Comparison of ENCODE assay signal across 24 cellular contexts in genomic region chr17:7094661-7095064, GRCh38. TPM values are rescaled to one million over a fixed set of nuclear protein-coding genes. Genes with fewer than 3 reads are reported as not detected.
DNase-seq lines count a peak whose midpoint lies in the region; ATAC-seq and TF ChIP-seq lines count a peak whose summit lies in the region.
"Had no signal": no experiment of that assay in that cellular context is flagged by ENCODE, and none has a peak within 500 bp of the region (broad histone marks: within the 10 kb centered on the region; RNA-seq: fewer than 3 reads in every experiment).

No MANE protein-coding gene starts in this region.

- H3K36me3 ChIP-seq in PC-9 (ENCODE audit: low read depth) (no peaks in the 10 kb centered on the region), right lobe of liver (peaks cover 0 to 6% (median 0%) of the 10 kb centered on the region in 4 donors), OCI-LY7 (ENCODE audit: insufficient read depth, low read length) (no peaks in the 10 kb centered on the region), hepatocyte (replicated peaks; ENCODE audit: insufficient read depth, low read depth) (no peaks in the 10 kb centered on the region)
- H3K36me3 ChIP-seq: gastroesophageal sphincter, spleen had no signal

- intact Hi-C loops in Calu3 (cut with micrococcal nuclease; ENCODE audit: unreplicated experiment) (no loop called here), PC-9 (cut with micrococcal nuclease; ENCODE audit: unreplicated experiment) (no loop called here), right lobe of liver (cut with DNase I) (no loop called here), OCI-LY7 (cut with micrococcal nuclease; ENCODE audit: unreplicated experiment) (loop anchor here (5.0 kb wide), 1 partner anchor 38 kb away; no protein-coding TSS in a partner anchor)

- TF ChIP-seq POLR2A in right lobe of liver (IDR thresholded peaks at IDR 0.05) (no peak), erythroblast (IDR thresholded peaks at IDR 0.05; ENCODE audit: low read length) (no peak)

- WGBS in right lobe of liver (ENCODE audit: insufficient coverage, low coverage, low lambda C conversion rate, missing lambda C conversion rate), result 95% methylated on average over 4 of the region's 10 CpGs
- 84% methylated on average over 10 of the region's 10 CpGs for WGBS in hepatocyte (ENCODE audit: low lambda C conversion rate, missing lambda C conversion rate)

- DNase-seq in Calu3, result no peak
- DNase-seq in PC-9, result no peak
- DNase-seq in right lobe of liver, result peak in 1 of 3 donors; percentile 31
- DNase-seq in stimulated activated naive B cell treated with anti-CD40 and anti-IgM and Interleukin-4, amounts not matched to agents 10 μg/mL and 1 μg/mL and 100 μg/mL, for 72 hours, result no peak
- no peak for DNase-seq in erythroblast (lab: John Stamatoyannopoulos, UW)
- no peak for DNase-seq in OCI-LY7 (ENCODE audit: low spot score)
- DNase-seq in hepatocyte (ENCODE audit: low spot score), result no peak
- DNase-seq: activated CD4-positive, alpha-beta T cell treated with anti-CD3 and anti-CD28 coated beads for 48 hours; activated naive CD8-positive, alpha-beta T cell treated with anti-CD3 and anti-CD28 coated beads, Interleukin-2, amount 50 U/mL, for 24 hours; activated T-cell treated with anti-CD3 and anti-CD28 coated beads, Interleukin-2, amount 50 U/mL, for 1 hour; CD4-positive, alpha-beta memory T cell; DMS 273 treated with DMSO at 0.1 percent for 48 hours; dorsolateral prefrontal cortex; hippocampal formation; left cardiac atrium; NCI-H2029 treated with DMSO at 0.1 percent for 48 hours; retina; spleen had no signal

- H2AFZ ChIP-seq in PC-9 (0 out of 2 replicates have a peak overlapping the region, but pooled peaks have one; percentile 68), OCI-LY7 (ENCODE audit: low read length) (no peak overlapping the region), hepatocyte (no peak overlapping the region)

- H3K27me3 ChIP-seq in PC-9 (ENCODE audit: insufficient read depth, low read depth), result peaks cover 22% of the 10 kb centered on the region; the same call in 1 of the 2 replicates
- H3K27me3 ChIP-seq in right lobe of liver, result no peaks in the 10 kb centered on the region
- no peaks in the 10 kb centered on the region for H3K27me3 ChIP-seq in hepatocyte

- H3K4me2 ChIP-seq in PC-9 (peak overlapping the region; percentile 54; the same call in 1 of the 2 replicates), OCI-LY7 (ENCODE audit: low read length) (no peak overlapping the region), hepatocyte (no peak overlapping the region)

- no peak overlapping the region for H3K27ac ChIP-seq in PC-9
- H3K27ac ChIP-seq in right lobe of liver, result no peak overlapping the region
- H3K27ac ChIP-seq in OCI-LY7 (ENCODE audit: low read depth, low read length, poor library complexity, severe bottlenecking), result no peak overlapping the region
- no peak overlapping the region for H3K27ac ChIP-seq in hepatocyte
- H3K27ac ChIP-seq: dorsolateral prefrontal cortex, VCaP had no signal

- H3K4me3 ChIP-seq in PC-9 (no peak overlapping the region), right lobe of liver (no peak overlapping the region), OCI-LY7 (ENCODE audit: low read depth, low read length, poor library complexity, severe bottlenecking) (no peak overlapping the region), hepatocyte (no peak overlapping the region)
- H3K4me3 ChIP-seq: dorsolateral prefrontal cortex, gastroesophageal sphincter had no signal

- H4K20me1 ChIP-seq in PC-9 (ENCODE audit: insufficient read depth), result no peaks in the 10 kb centered on the region; the same call in 1 of the 2 replicates
- H4K20me1 ChIP-seq in OCI-LY7 (ENCODE audit: insufficient read depth, low read length), result no peaks in the 10 kb centered on the region
- no peaks in the 10 kb centered on the region for H4K20me1 ChIP-seq in hepatocyte (ENCODE audit: insufficient read depth, poor library complexity, severe bottlenecking)

- TF ChIP-seq CTCF in Calu3 (IDR thresholded peaks at IDR 0.05; ENCODE audit: unreplicated experiment) (no peak), PC-9 (conservative IDR thresholded peaks at IDR 0.05) (no peak), right lobe of liver (IDR thresholded peaks at IDR 0.05) (no peak), OCI-LY7 (conservative IDR thresholded peaks at IDR 0.05; ENCODE audit: low read length) (no peak), hepatocyte (IDR thresholded peaks at IDR 0.05; ENCODE audit: poor library complexity) (no peak)

- H3F3A ChIP-seq in PC-9 (ENCODE audit: insufficient read depth, low read depth), result 0 out of 2 replicates have a peak, but pooled peaks cover 11% of the 10 kb centered on the region

- H3K27ac Mint-ChIP-seq in Calu3 (ENCODE audit: unreplicated experiment), result peak overlapping the region; percentile 5
- no peak overlapping the region for H3K27ac Mint-ChIP-seq in stimulated activated naive B cell treated with anti-CD40 and anti-IgM and Interleukin-4, amounts not matched to agents 10 μg/mL and 1 μg/mL and 100 μg/mL, for 72 hours
- H3K27ac Mint-ChIP-seq: CD4-positive, alpha-beta memory T cell had no signal

- no peaks in the 10 kb centered on the region for H3K9me2 ChIP-seq in PC-9 (ENCODE audit: insufficient read depth)
- no peaks in the 10 kb centered on the region for H3K9me2 ChIP-seq in OCI-LY7 (ENCODE audit: insufficient read depth, low read length)
- H3K9me2 ChIP-seq in hepatocyte (replicated peaks; ENCODE audit: insufficient read depth), result no peaks in the 10 kb centered on the region

- CTCF ChIA-PET in Calu3 (lab: Charles Lee), result no interaction called here
- CTCF ChIA-PET in PC-9 (lab: Charles Lee), result no interaction called here
- CTCF ChIA-PET in OCI-LY7 (lab: Charles Lee; ENCODE audit: unreplicated experiment), result no interaction called here

- peak overlapping the region; percentile 15 for H3K4me3 Mint-ChIP-seq in Calu3 (ENCODE audit: low read depth, unreplicated experiment)
- H3K4me3 Mint-ChIP-seq in stimulated activated naive B cell treated with anti-CD40 and anti-IgM and Interleukin-4, amounts not matched to agents 10 μg/mL and 1 μg/mL and 100 μg/mL, for 72 hours, result peak overlapping the region in 1 of 2 donors; percentile 25
- H3K4me3 Mint-ChIP-seq: activated naive CD8-positive, alpha-beta T cell treated with anti-CD3 and anti-CD28 coated beads, Interleukin-2, amount 50 U/mL, for 24 hours had no signal

- H3K4me1 Mint-ChIP-seq in Calu3 (ENCODE audit: low read depth, unreplicated experiment), result peaks cover 8% of the 10 kb centered on the region
- peaks cover 32 to 34% of the 10 kb centered on the region in 2 donors for H3K4me1 Mint-ChIP-seq in stimulated activated naive B cell treated with anti-CD40 and anti-IgM and Interleukin-4, amounts not matched to agents 10 μg/mL and 1 μg/mL and 100 μg/mL, for 72 hours

- H3K27me3 Mint-ChIP-seq in Calu3 (ENCODE audit: unreplicated experiment), result peaks cover 33% of the 10 kb centered on the region
- no peaks in the 10 kb centered on the region for H3K27me3 Mint-ChIP-seq in stimulated activated naive B cell treated with anti-CD40 and anti-IgM and Interleukin-4, amounts not matched to agents 10 μg/mL and 1 μg/mL and 100 μg/mL, for 72 hours

- ATAC-seq in right lobe of liver, result peak in 3 of 4 donors; percentile 12 to 39 (median 14)
- ATAC-seq in stimulated activated naive B cell treated with anti-CD40 and anti-IgM and Interleukin-4, amounts not matched to agents 10 μg/mL and 1 μg/mL and 100 μg/mL, for 72 hours (replicated peaks), result peak; percentile 10 to 26
- ATAC-seq: activated naive CD8-positive, alpha-beta T cell treated with anti-CD3 and anti-CD28 coated beads, Interleukin-2, amount 50 U/mL, for 24 hours; gastroesophageal sphincter had no signal

- H3K9me3 Mint-ChIP-seq in Calu3 (ENCODE audit: low read depth, unreplicated experiment), result peaks cover 2% of the 10 kb centered on the region
- H3K9me3 Mint-ChIP-seq in stimulated activated naive B cell treated with anti-CD40 and anti-IgM and Interleukin-4, amounts not matched to agents 10 μg/mL and 1 μg/mL and 100 μg/mL, for 72 hours, result peaks cover 0 to 2% of the 10 kb centered on the region in 2 donors
- H3K9me3 Mint-ChIP-seq: activated naive CD8-positive, alpha-beta T cell treated with anti-CD3 and anti-CD28 coated beads, Interleukin-2, amount 50 U/mL, for 24 hours had no signal

- no peaks in the 10 kb centered on the region for H3K36me3 Mint-ChIP-seq in Calu3 (ENCODE audit: insufficient read depth, unreplicated experiment)
- peaks cover 0 to 3% of the 10 kb centered on the region in 2 donors for H3K36me3 Mint-ChIP-seq in stimulated activated naive B cell treated with anti-CD40 and anti-IgM and Interleukin-4, amounts not matched to agents 10 μg/mL and 1 μg/mL and 100 μg/mL, for 72 hours

- no peaks in the 10 kb centered on the region for H3K79me2 ChIP-seq in PC-9 (ENCODE audit: low read depth)
- no peaks in the 10 kb centered on the region for H3K79me2 ChIP-seq in OCI-LY7 (ENCODE audit: insufficient read depth, low read depth, low read length)
- no peaks in the 10 kb centered on the region for H3K79me2 ChIP-seq in hepatocyte

- BruUV-seq in Calu3 (replicated peaks; lab: Mats Ljungman, UMichigan) (no TSS peak), PC-9 (replicated peaks; lab: Mats Ljungman, UMichigan) (no TSS peak), OCI-LY7 (replicated peaks; lab: Mats Ljungman, UMichigan) (no TSS peak)

- POLR2A ChIA-PET in PC-9 (lab: Charles Lee; ENCODE audit: unreplicated experiment) (no interaction called here), OCI-LY7 (lab: Charles Lee) (no interaction called here)

- H3K4me1 ChIP-seq in PC-9 (replicated peaks; ENCODE audit: insufficient read depth) (peaks cover 5% of the 10 kb centered on the region; the same call in 1 of the 2 replicates), right lobe of liver (peaks cover 0 to 11% (median 0%) of the 10 kb centered on the region in 4 donors), OCI-LY7 (ENCODE audit: insufficient read depth, low read length, poor library complexity, severe bottlenecking) (peaks cover 7% of the 10 kb centered on the region), hepatocyte (ENCODE audit: insufficient read depth) (no peaks in the 10 kb centered on the region)
- H3K4me1 ChIP-seq: gastroesophageal sphincter had no signal

- H3K9me3 ChIP-seq in PC-9 (ENCODE audit: insufficient read depth, low read depth) (no peaks in the 10 kb centered on the region), right lobe of liver (no peaks in the 10 kb centered on the region), OCI-LY7 (ENCODE audit: low read length) (no peaks in the 10 kb centered on the region), hepatocyte (ENCODE audit: low read depth) (no peaks in the 10 kb centered on the region)

RNA-seq across cellular contexts. Expression of gene CLEC10A, which starts 14.6 kb away (rescaled TPM):
- not detected in 2 replicates for total RNA-seq in Calu3 (2022)
- not detected in 2 replicates for total RNA-seq in PC-9 (2021)
- 1 to 10 TPM in 4 of 6 experiments, under 1 TPM in 2; 0.77 to 2.6 (median 1.5) TPM for total RNA-seq in right lobe of liver
- not detected in 2 replicates for total RNA-seq in OCI-LY7 (2014; rRNA removed; shearing (Covaris generic))
- not detected in 2 replicates for total RNA-seq in OCI-LY7 (2022)
- total RNA-seq in hepatocyte, result 0.24 and 0.37 TPM in 2 replicates
- 0.17 and 0.21 TPM in 2 replicates for polyA plus RNA-seq in hepatocyte
- total RNA-seq: activated CD8-positive, alpha-beta memory T cell treated with anti-CD3 and anti-CD28 coated beads for 36 hours; fibroblast of lung; osteoblast had no signal
- polyA plus RNA-seq: CD4-positive, alpha-beta memory T cell; fibroblast of lung had no signal

RNA-seq across cellular contexts. Expression of gene ASGR2, which starts 20.0 kb away (rescaled TPM):
- total RNA-seq in Calu3 (2022), result not detected in 2 replicates
- total RNA-seq in PC-9 (2021), result not detected in 2 replicates
- 100 to 1,000 TPM; 412 to 553 (median 461) TPM for total RNA-seq in right lobe of liver
- not detected in 2 replicates for total RNA-seq in OCI-LY7 (2014; rRNA removed; shearing (Covaris generic))
- total RNA-seq in OCI-LY7 (2022), result not detected in 2 replicates
- 53.5 and 65.5 TPM in 2 replicates for total RNA-seq in hepatocyte
- polyA plus RNA-seq in hepatocyte, result 68.2 and 90.6 TPM in 2 replicates
- total RNA-seq: activated CD8-positive, alpha-beta memory T cell treated with anti-CD3 and anti-CD28 coated beads for 36 hours; CD4-positive, alpha-beta memory T cell; fibroblast of lung; ureter had no signal
- polyA plus RNA-seq: CD4-positive, alpha-beta memory T cell; fibroblast of lung had no signal

RNA-seq across cellular contexts. Expression of gene SLC16A11, which starts 50.8 kb away (rescaled TPM):
- not detected in 2 replicates for total RNA-seq in Calu3 (2022)
- total RNA-seq in PC-9 (2021), result not detected in 2 replicates
- total RNA-seq in right lobe of liver, result 10 to 100 TPM in 1 of 6 experiments, 1 to 10 TPM in 4, under 1 TPM in 1; 0.84 to 10.2 (median 2.4) TPM
- not detected in 2 replicates for total RNA-seq in OCI-LY7 (2014; rRNA removed; shearing (Covaris generic))
- total RNA-seq in OCI-LY7 (2022), result not detected in 2 replicates
- 0.93 TPM in 1 of 2 replicates, not detected in the other for total RNA-seq in hepatocyte
- 2.4 and 3.6 TPM in 2 replicates for polyA plus RNA-seq in hepatocyte
- polyA plus RNA-seq: fibroblast of lung had no signal

RNA-seq across cellular contexts. Expression of gene SLC16A13, which starts 58.8 kb away (rescaled TPM):
- total RNA-seq in Calu3 (2022), result 10.4 and 11.6 TPM in 2 replicates
- total RNA-seq in PC-9 (2021), result 33.4 and 40.6 TPM in 2 replicates
- 10 to 100 TPM; 14.7 to 66.4 (median 39.5) TPM for total RNA-seq in right lobe of liver
- total RNA-seq in OCI-LY7 (2014; rRNA removed; shearing (Covaris generic)), result 0.77 and 2.8 TPM in 2 replicates
- 18.3 and 22.5 TPM in 2 replicates for total RNA-seq in OCI-LY7 (2022)
- 6.2 TPM in 2 replicates for total RNA-seq in hepatocyte
- polyA plus RNA-seq in hepatocyte, result 18.8 and 21.1 TPM in 2 replicates

Comparison
In these comparisons a context has a peak if more than half of its experiments do, and no peak if none do; other contexts are left out.
1. RNA of gene ASGR2, which starts 20.0 kb away (total RNA-seq): 412 to 553 TPM in right lobe of liver and 53.5 to 65.5 TPM in hepatocyte; not detected in Calu3, not detected in PC-9 and not detected in OCI-LY7; every median in the first group is over 10 times any median in the second.